ENCODE assay signal across 13 cellular contexts in the genomic region with DNA sequence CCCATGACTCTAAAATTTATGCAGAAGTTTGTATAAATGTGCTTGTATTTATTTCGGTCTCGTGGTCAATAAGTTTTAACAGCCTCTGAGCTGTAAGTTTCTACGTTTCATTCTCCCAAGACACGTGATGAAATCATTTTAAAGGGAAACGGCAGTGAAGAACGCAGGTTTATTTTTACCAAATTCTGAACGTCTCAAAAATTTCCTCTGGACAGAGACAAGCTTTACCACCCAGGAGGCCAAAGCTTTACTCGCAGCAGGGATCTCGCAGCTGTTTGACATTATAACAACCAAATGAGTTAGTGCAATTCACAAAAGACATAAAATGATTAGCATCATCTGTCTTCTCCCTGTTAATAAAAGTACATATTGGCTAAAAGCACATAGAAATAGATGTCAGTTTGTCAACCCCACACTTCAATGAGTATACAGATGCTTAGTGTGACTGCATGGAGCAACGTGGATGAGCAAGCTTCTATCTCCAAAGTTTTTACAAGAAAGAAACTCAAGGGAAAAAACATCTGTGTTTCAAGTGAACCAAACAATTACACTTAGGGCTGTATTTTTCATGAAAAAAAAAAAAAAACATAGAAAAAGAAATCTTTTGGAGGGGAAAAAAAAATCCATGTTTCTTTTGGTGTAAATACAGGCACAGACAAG. TPM values are rescaled to one million over a fixed set of nuclear protein-coding genes. Genes with fewer than 3 reads are reported as not detected.
A peak's percentile ranks its signal among the peaks of the same experiment; 100 is the strongest.
DNase-seq lines count a peak whose midpoint lies in the region; ATAC-seq and TF ChIP-seq lines count a peak whose summit lies in the region.
"Had no signal": no experiment of that assay in that cellular context is flagged by ENCODE, and none has a peak within 500 bp of the region (broad histone marks: within the 10 kb centered on the region; RNA-seq: fewer than 3 reads in every experiment).

No MANE protein-coding gene starts in this region.

- TF ChIP-seq CTCF in AG09309 (IDR thresholded peaks at IDR 0.05; ENCODE audit: control insufficient read depth, insufficient read depth, low read depth, low read length, missing control alignments) (no peak), WTC11 (IDR thresholded peaks at IDR 0.05) (no peak), prostate gland (IDR thresholded peaks at IDR 0.05) (no peak)

- no peaks in the 10 kb centered on the region for H3K27me3 Mint-ChIP-seq in WTC11 (ENCODE audit: low read depth)
- H3K27me3 Mint-ChIP-seq in stimulated activated naive CD8-positive, alpha-beta T cell treated with anti-CD3 and anti-CD28 coated beads, Interleukin-15, amount 100 ng/mL, for 72 hours, result peaks cover 45% of the 10 kb centered on the region

- no peaks in the 10 kb centered on the region for H3K36me3 ChIP-seq in prostate gland

- POLR2A ChIA-PET in WTC11 (lab: Charles Lee), result no interaction called here

- intact Hi-C loops in prostate gland (cut with DNase I), result loop anchor here (10.0 kb wide), 5 partner anchors 179 to 1089 kb away; partner anchors contain the start of gene CCT5

- H3K27me3 ChIP-seq in prostate gland (replicated peaks; ENCODE audit: insufficient read depth), result no peaks in the 10 kb centered on the region

- H3K4me1 Mint-ChIP-seq in WTC11, result peaks cover 23% of the 10 kb centered on the region
- H3K4me1 Mint-ChIP-seq in stimulated activated naive CD8-positive, alpha-beta T cell treated with anti-CD3 and anti-CD28 coated beads, Interleukin-15, amount 100 ng/mL, for 72 hours, result no peaks in the 10 kb centered on the region

- H3K36me3 Mint-ChIP-seq in WTC11, result no peaks in the 10 kb centered on the region

- no peak for DNase-seq in AG09309 (ENCODE audit: low read depth)
- DNase-seq in WTC11 (ENCODE audit: low spot score), result no peak
- DNase-seq in fibroblast of peridontal ligament (ENCODE audit: extremely low read depth), result peak; percentile 68
- peak; percentile 72 for DNase-seq in pons (ENCODE audit: low spot score)
- DNase-seq in NCI-H128 (lab: John Stamatoyannopoulos, UW; ENCODE audit: unreplicated experiment), result no peak
- DNase-seq in prostate gland (ENCODE audit: low spot score), result no peak
- DNase-seq in stimulated activated naive CD8-positive, alpha-beta T cell treated with anti-CD3 and anti-CD28 coated beads, Interleukin-15, amount 100 ng/mL, for 72 hours, result no peak
- DNase-seq in AML-193 (lab: John Stamatoyannopoulos, UW), result no peak
- DNase-seq: cortex of kidney; NCI-H2029 treated with DMSO at 0.1 percent for 48 hours; NK-92 treated with Interleukin-12 subunit alpha and Interleukin-12 subunit beta, amount 100 ng/mL, for 24 hours had no signal

- 28% methylated on average over 10 of the region's 10 CpGs for WGBS in prostate gland

- 0 out of 2 replicates have a peak overlapping the region, but pooled peaks have one; percentile 22 for H3K27ac Mint-ChIP-seq in WTC11
- H3K27ac Mint-ChIP-seq in stimulated activated naive CD8-positive, alpha-beta T cell treated with anti-CD3 and anti-CD28 coated beads, Interleukin-15, amount 100 ng/mL, for 72 hours, result no peak overlapping the region
- H3K27ac Mint-ChIP-seq: activated T-helper 17 cell treated with anti-CD3 and anti-CD28 coated beads, Interleukin-2, amount 50 U/mL, for 72 hours had no signal

- H3K4me3 Mint-ChIP-seq in WTC11, result no peak overlapping the region
- no peak overlapping the region for H3K4me3 Mint-ChIP-seq in stimulated activated naive CD8-positive, alpha-beta T cell treated with anti-CD3 and anti-CD28 coated beads, Interleukin-15, amount 100 ng/mL, for 72 hours

- no peak overlapping the region for H3K27ac ChIP-seq in prostate gland
- H3K27ac ChIP-seq: KMS-11 had no signal

- H3K4me3 ChIP-seq in AG09309 (ENCODE audit: control insufficient read depth, low read depth, low read length) (peak overlapping the region; percentile 95), prostate gland (no peak overlapping the region)

- no peaks in the 10 kb centered on the region for H3K9me3 ChIP-seq in prostate gland

- CTCF ChIA-PET in WTC11 (lab: Charles Lee), result interaction anchor here (0.7 to 1.7 kb wide), 15 partner anchors 8 to 590 kb away, joined by 3 to 7 read pairs (median 3); no protein-coding TSS in a partner anchor

- no peaks in the 10 kb centered on the region for H3K4me1 ChIP-seq in prostate gland (replicated peaks)

- H3K9me3 Mint-ChIP-seq in WTC11, result no peaks in the 10 kb centered on the region
- no peaks in the 10 kb centered on the region for H3K9me3 Mint-ChIP-seq in stimulated activated naive CD8-positive, alpha-beta T cell treated with anti-CD3 and anti-CD28 coated beads, Interleukin-15, amount 100 ng/mL, for 72 hours
- H3K9me3 Mint-ChIP-seq: activated T-helper 17 cell treated with anti-CD3 and anti-CD28 coated beads, Interleukin-2, amount 50 U/mL, for 72 hours had no signal

- no peak for ATAC-seq in WTC11
- ATAC-seq in stimulated activated naive CD8-positive, alpha-beta T cell treated with anti-CD3 and anti-CD28 coated beads, Interleukin-15, amount 100 ng/mL, for 72 hours, result no peak

- no peak for TF ChIP-seq POLR2A in prostate gland (IDR thresholded peaks at IDR 0.05)

TF ChIP-seq in WTC11, 78 proteins besides CTCF, POLR2A, EP300 and RAD21 (continues in another document):
- no peak for TF ChIP-seq GRHL2 (CRISPR knock-in tag; IDR thresholded peaks at IDR 0.05; ENCODE audit: insufficient replicate concordance, severe bottlenecking)
- TF ChIP-seq, protein P1, sequence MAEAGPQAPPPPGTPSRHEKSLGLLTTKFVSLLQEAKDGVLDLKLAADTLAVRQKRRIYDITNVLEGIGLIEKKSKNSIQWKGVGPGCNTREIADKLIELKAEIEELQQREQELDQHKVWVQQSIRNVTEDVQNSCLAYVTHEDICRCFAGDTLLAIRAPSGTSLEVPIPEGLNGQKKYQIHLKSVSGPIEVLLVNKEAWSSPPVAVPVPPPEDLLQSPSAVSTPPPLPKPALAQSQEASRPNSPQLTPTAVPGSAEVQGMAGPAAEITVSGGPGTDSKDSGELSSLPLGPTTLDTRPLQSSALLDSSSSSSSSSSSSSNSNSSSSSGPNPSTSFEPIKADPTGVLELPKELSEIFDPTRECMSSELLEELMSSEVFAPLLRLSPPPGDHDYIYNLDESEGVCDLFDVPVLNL (CRISPR knock-in tag; IDR thresholded peaks at IDR 0.05; ENCODE audit: borderline replicate concordance, low read depth), result no peak
- no peak for TF ChIP-seq E2F5 (CRISPR knock-in tag; IDR thresholded peaks at IDR 0.05)
- TF ChIP-seq IRF1 (CRISPR knock-in tag; IDR thresholded peaks at IDR 0.05), result no peak
- no peak for TF ChIP-seq FOXP1 (CRISPR knock-in tag; IDR thresholded peaks at IDR 0.05; ENCODE audit: borderline replicate concordance)
- TF ChIP-seq, protein P2, sequence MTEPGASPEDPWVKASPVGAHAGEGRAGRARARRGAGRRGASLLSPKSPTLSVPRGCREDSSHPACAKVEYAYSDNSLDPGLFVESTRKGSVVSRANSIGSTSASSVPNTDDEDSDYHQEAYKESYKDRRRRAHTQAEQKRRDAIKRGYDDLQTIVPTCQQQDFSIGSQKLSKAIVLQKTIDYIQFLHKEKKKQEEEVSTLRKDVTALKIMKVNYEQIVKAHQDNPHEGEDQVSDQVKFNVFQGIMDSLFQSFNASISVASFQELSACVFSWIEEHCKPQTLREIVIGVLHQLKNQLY (CRISPR knock-in tag; IDR thresholded peaks at IDR 0.05), result no peak
- TF ChIP-seq CREM (CRISPR knock-in tag; IDR thresholded peaks at IDR 0.05), result no peak
- no peak for TF ChIP-seq ZNF671 (CRISPR knock-in tag; IDR thresholded peaks at IDR 0.05)
- TF ChIP-seq, protein P3, sequence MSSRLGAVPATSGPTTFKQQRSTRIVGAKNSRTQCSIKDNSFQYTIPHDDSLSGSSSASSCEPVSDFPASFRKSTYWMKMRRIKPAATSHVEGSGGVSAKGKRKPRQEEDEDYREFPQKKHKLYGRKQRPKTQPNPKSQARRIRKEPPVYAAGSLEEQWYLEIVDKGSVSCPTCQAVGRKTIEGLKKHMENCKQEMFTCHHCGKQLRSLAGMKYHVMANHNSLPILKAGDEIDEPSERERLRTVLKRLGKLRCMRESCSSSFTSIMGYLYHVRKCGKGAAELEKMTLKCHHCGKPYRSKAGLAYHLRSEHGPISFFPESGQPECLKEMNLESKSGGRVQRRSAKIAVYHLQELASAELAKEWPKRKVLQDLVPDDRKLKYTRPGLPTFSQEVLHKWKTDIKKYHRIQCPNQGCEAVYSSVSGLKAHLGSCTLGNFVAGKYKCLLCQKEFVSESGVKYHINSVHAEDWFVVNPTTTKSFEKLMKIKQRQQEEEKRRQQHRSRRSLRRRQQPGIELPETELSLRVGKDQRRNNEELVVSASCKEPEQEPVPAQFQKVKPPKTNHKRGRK (CRISPR knock-in tag; IDR thresholded peaks at IDR 0.05; ENCODE audit: borderline replicate concordance), result no peak
- TF ChIP-seq JUN (CRISPR knock-in tag; IDR thresholded peaks at IDR 0.05), result no peak

RNA-seq across cellular contexts. Expression of gene SEMA5A, which starts 2.5 kb away (rescaled TPM):
- total RNA-seq in WTC11 (2021) (9.3 to 14.3 TPM (median 11.8 TPM) in 3 replicates), prostate gland (10 to 100 TPM in 1 of 2 donors, 1 to 10 TPM in 1; 4.5 to 21.7 TPM)
- total RNA-seq: activated T-helper 17 cell treated with anti-CD3 and anti-CD28 coated beads, Interleukin-2, amount 50 U/mL, for 72 hours had no signal

Comparison
In these comparisons a context has a peak if more than half of its experiments do, and no peak if none do; other contexts are left out.
1. DNase-seq: peak in fibroblast of peridontal ligament (single experiment) and pons (single experiment); none in AG09309 (single experiment), WTC11 (single experiment), NCI-H128 (single experiment), prostate gland (single experiment), stimulated activated naive CD8-positive, alpha-beta T cell treated with anti-CD3 and anti-CD28 coated beads, Interleukin-15, amount 100 ng/mL, for 72 hours (0 of 2) and AML-193 (0 of 2).